ENCODE assay signal across 1 cellular context in the genomic region with DNA sequence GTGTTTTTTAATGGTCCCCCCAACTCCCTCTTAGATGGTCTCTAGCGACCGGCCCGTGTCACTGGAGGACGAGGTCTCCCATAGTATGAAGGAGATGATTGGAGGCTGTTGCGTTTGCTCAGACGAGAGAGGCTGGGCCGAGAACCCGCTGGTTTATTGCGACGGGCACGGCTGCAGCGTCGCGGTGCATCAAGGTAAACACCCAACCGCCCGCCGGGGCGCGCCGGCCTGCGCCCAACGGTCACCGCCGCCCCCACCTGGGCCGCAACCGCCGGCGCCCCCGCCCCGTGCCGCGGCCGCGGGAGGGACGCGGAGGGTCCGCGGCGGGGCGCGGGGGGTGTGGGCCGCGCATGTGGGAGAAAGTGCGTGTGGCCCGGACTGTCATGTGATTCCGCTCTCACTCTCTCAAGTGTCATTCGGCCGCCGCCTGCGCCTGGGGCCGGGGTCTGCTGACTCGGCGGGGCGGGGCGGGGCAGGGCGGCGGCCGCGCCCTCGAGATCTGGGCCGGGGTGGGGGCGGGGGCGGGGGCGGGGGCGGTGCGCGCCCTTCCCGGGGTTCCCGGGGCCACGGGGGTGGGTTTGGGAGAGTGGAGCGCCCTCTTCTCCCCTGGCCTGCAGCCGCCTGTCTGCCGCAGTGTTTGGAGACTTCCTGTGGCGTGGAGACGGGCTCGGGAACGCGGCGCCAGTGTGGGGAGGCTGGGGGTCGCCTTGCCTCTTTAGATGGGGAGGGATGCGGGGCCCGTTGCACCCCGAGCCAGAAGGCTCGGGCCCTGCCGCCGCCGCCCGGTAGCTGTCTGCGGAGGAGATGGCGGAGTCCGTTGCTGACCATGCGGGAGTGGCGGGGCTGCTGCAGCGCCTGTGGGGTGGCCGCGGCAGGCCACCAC.
TF ChIP-seq lines count a peak whose summit lies in the region.

No MANE protein-coding gene starts in this region.

TF ChIP-seq in HepG2, 621 proteins besides CTCF, POLR2A, EP300 and RAD21 (continued from another document and continues in another):
- TF ChIP-seq PHF5A (CRISPR knock-in tag; IDR thresholded peaks at IDR 0.05; ENCODE audit: low read depth, unreplicated experiment) (no peak), ZNF451 (CRISPR knock-in tag; IDR thresholded peaks at IDR 0.05) (no peak; the same call in 1 of the 2 replicates), KLF16 (CRISPR knock-in tag; IDR thresholded peaks at IDR 0.05) (0 out of 4 replicates have a peak, but pooled peaks of 1 of the 2 experiments have one; percentile 46), ZNF274 (CRISPR knock-in tag; IDR thresholded peaks at IDR 0.05) (no peak; the same call in 1 of the 2 replicates), DR1 (CRISPR knock-in tag; IDR thresholded peaks at IDR 0.05) (no peak), ZNF839 (CRISPR knock-in tag; IDR thresholded peaks at IDR 0.05; ENCODE audit: borderline replicate concordance) (0 out of 2 replicates have a peak, but pooled peaks have one; percentile 46), MXD4 (CRISPR knock-in tag; IDR thresholded peaks at IDR 0.05) (no peak; the same call in 1 of the 2 replicates), STAT6 (CRISPR knock-in tag; IDR thresholded peaks at IDR 0.05; ENCODE audit: borderline replicate concordance) (no peak), NONO (IDR thresholded peaks at IDR 0.05) (no peak), NONO (CRISPR knock-in tag; conservative IDR thresholded peaks at IDR 0.05) (peak; percentile 65; the same call in 1 of the 2 replicates), RXRA (CRISPR knock-in tag; IDR thresholded peaks at IDR 0.05) (no peak), ZNF329 (CRISPR knock-in tag; IDR thresholded peaks at IDR 0.05; ENCODE audit: low read depth) (0 out of 2 replicates have a peak, but pooled peaks have one; percentile 10), ZXDC (CRISPR knock-in tag; IDR thresholded peaks at IDR 0.05) (no peak), PCBP1 (IDR thresholded peaks at IDR 0.05; ENCODE audit: borderline replicate concordance, low read depth, low read length) (0 out of 2 replicates have a peak, but pooled peaks have one; percentile 26), DPF2 (CRISPR knock-in tag; IDR thresholded peaks at IDR 0.05; ENCODE audit: borderline replicate concordance, low read depth) (no peak), POGZ (CRISPR knock-in tag; IDR thresholded peaks at IDR 0.05) (0 out of 2 replicates have a peak, but pooled peaks have one; percentile 27), ZNF737 (CRISPR knock-in tag; IDR thresholded peaks at IDR 0.05; ENCODE audit: borderline replicate concordance) (no peak), PHF20 (CRISPR knock-in tag; IDR thresholded peaks at IDR 0.05) (no peak), ZNF441 (CRISPR knock-in tag; IDR thresholded peaks at IDR 0.05; ENCODE audit: borderline replicate concordance) (peak; percentile 31; the same call in 1 of the 2 replicates), ZNF354B (CRISPR knock-in tag; IDR thresholded peaks at IDR 0.05) (no peak), ZNF570 (CRISPR knock-in tag; IDR thresholded peaks at IDR 0.05; ENCODE audit: borderline replicate concordance) (no peak), POLR2AphosphoS5 (IDR thresholded peaks at IDR 0.05; ENCODE audit: low read depth, low read length) (no peak; the same call in 1 of the 2 replicates), ZNF501 (CRISPR knock-in tag; IDR thresholded peaks at IDR 0.05) (no peak), CCDC6 (CRISPR knock-in tag; IDR thresholded peaks at IDR 0.05) (no peak), MAZ (IDR thresholded peaks at IDR 0.05; ENCODE audit: borderline replicate concordance, low read depth, low read length) (no peak), MAZ (CRISPR knock-in tag; IDR thresholded peaks at IDR 0.05; ENCODE audit: low read depth) (no peak), NR2C2 (CRISPR knock-in tag; IDR thresholded peaks at IDR 0.05; ENCODE audit: borderline replicate concordance) (no peak), MTF1 (CRISPR knock-in tag; IDR thresholded peaks at IDR 0.05) (no peak), ZNF205 (CRISPR knock-in tag; IDR thresholded peaks at IDR 0.05) (no peak), NR1H2 (CRISPR knock-in tag; IDR thresholded peaks at IDR 0.05; ENCODE audit: borderline replicate concordance, low read depth) (no peak), ZNF549 (CRISPR knock-in tag; IDR thresholded peaks at IDR 0.05) (no peak), GABPB1 (CRISPR knock-in tag; IDR thresholded peaks at IDR 0.05) (peak; percentile 56; the same call in 1 of the 2 replicates), KDM5B (CRISPR knock-in tag; IDR thresholded peaks at IDR 0.05; ENCODE audit: borderline replicate concordance) (peak; percentile 63; the same call in 1 of the 2 replicates), CBX2 (IDR thresholded peaks at IDR 0.05; ENCODE audit: low read depth, low read length) (no peak), CBX2 (CRISPR knock-in tag; IDR thresholded peaks at IDR 0.05; ENCODE audit: low read depth) (no peak), ZNF264 (CRISPR knock-in tag; IDR thresholded peaks at IDR 0.05) (no peak), ZBTB37 (CRISPR knock-in tag; IDR thresholded peaks at IDR 0.05) (no peak), ELF4 (CRISPR knock-in tag; IDR thresholded peaks at IDR 0.05; ENCODE audit: borderline replicate concordance) (no peak), RFX5 (IDR thresholded peaks at IDR 0.05; ENCODE audit: low read depth, low read length) (no peak), IRF1 (CRISPR knock-in tag; IDR thresholded peaks at IDR 0.05; ENCODE audit: low read depth) (0 out of 2 replicates have a peak, but pooled peaks have one; percentile 43), TEAD3 (CRISPR knock-in tag; optimal IDR thresholded peaks at IDR 0.05; ENCODE audit: borderline replicate concordance) (peak; percentile 8), ZNF367 (CRISPR knock-in tag; IDR thresholded peaks at IDR 0.05; ENCODE audit: borderline replicate concordance) (no peak), KLF13 (CRISPR knock-in tag; IDR thresholded peaks at IDR 0.05) (no peak), ZNF713 (CRISPR knock-in tag; IDR thresholded peaks at IDR 0.05) (no peak), RFXAP (CRISPR knock-in tag; IDR thresholded peaks at IDR 0.05; ENCODE audit: borderline replicate concordance) (no peak), ZNF446 (CRISPR knock-in tag; IDR thresholded peaks at IDR 0.05) (peak; percentile 36; the same call in 1 of the 2 replicates), ZSCAN22 (CRISPR knock-in tag; IDR thresholded peaks at IDR 0.05) (0 out of 2 replicates have a peak, but pooled peaks have one; percentile 31)
- TF ChIP-seq, protein P1, sequence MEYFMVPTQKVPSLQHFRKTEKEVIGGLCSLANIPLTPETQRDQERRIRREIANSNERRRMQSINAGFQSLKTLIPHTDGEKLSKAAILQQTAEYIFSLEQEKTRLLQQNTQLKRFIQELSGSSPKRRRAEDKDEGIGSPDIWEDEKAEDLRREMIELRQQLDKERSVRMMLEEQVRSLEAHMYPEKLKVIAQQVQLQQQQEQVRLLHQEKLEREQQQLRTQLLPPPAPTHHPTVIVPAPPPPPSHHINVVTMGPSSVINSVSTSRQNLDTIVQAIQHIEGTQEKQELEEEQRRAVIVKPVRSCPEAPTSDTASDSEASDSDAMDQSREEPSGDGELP (IDR thresholded peaks at IDR 0.05; ENCODE audit: borderline replicate concordance, low read depth), result no peak
- TF ChIP-seq, protein P2, sequence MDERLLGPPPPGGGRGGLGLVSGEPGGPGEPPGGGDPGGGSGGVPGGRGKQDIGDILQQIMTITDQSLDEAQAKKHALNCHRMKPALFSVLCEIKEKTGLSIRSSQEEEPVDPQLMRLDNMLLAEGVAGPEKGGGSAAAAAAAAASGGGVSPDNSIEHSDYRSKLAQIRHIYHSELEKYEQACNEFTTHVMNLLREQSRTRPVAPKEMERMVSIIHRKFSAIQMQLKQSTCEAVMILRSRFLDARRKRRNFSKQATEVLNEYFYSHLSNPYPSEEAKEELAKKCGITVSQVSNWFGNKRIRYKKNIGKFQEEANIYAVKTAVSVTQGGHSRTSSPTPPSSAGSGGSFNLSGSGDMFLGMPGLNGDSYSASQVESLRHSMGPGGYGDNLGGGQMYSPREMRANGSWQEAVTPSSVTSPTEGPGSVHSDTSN (CRISPR knock-in tag; IDR thresholded peaks at IDR 0.05), result no peak
- TF ChIP-seq, protein P3, sequence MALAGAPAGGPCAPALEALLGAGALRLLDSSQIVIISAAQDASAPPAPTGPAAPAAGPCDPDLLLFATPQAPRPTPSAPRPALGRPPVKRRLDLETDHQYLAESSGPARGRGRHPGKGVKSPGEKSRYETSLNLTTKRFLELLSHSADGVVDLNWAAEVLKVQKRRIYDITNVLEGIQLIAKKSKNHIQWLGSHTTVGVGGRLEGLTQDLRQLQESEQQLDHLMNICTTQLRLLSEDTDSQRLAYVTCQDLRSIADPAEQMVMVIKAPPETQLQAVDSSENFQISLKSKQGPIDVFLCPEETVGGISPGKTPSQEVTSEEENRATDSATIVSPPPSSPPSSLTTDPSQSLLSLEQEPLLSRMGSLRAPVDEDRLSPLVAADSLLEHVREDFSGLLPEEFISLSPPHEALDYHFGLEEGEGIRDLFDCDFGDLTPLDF (CRISPR knock-in tag; IDR thresholded peaks at IDR 0.05), result no peak
- TF ChIP-seq, protein P4, sequence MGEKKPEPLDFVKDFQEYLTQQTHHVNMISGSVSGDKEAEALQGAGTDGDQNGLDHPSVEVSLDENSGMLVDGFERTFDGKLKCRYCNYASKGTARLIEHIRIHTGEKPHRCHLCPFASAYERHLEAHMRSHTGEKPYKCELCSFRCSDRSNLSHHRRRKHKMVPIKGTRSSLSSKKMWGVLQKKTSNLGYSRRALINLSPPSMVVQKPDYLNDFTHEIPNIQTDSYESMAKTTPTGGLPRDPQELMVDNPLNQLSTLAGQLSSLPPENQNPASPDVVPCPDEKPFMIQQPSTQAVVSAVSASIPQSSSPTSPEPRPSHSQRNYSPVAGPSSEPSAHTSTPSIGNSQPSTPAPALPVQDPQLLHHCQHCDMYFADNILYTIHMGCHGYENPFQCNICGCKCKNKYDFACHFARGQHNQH (CRISPR knock-in tag; IDR thresholded peaks at IDR 0.05), result no peak
- TF ChIP-seq, protein P5, sequence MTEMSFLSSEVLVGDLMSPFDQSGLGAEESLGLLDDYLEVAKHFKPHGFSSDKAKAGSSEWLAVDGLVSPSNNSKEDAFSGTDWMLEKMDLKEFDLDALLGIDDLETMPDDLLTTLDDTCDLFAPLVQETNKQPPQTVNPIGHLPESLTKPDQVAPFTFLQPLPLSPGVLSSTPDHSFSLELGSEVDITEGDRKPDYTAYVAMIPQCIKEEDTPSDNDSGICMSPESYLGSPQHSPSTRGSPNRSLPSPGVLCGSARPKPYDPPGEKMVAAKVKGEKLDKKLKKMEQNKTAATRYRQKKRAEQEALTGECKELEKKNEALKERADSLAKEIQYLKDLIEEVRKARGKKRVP (CRISPR knock-in tag; IDR thresholded peaks at IDR 0.05), result no peak
- TF ChIP-seq, protein P6, sequence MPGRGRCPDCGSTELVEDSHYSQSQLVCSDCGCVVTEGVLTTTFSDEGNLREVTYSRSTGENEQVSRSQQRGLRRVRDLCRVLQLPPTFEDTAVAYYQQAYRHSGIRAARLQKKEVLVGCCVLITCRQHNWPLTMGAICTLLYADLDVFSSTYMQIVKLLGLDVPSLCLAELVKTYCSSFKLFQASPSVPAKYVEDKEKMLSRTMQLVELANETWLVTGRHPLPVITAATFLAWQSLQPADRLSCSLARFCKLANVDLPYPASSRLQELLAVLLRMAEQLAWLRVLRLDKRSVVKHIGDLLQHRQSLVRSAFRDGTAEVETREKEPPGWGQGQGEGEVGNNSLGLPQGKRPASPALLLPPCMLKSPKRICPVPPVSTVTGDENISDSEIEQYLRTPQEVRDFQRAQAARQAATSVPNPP (CRISPR knock-in tag; IDR thresholded peaks at IDR 0.05), result no peak
